In genomic region chr20:35511814-35512420, GRCh38 we compare ENCODE assay signal across 9 cellular contexts. TPM values are rescaled to one million over a fixed set of nuclear protein-coding genes. Genes with fewer than 3 reads are reported as not detected.
DNase-seq lines count a peak whose midpoint lies in the region; ATAC-seq, FAIRE-seq and TF ChIP-seq lines count a peak whose summit lies in the region.
"Had no signal": no experiment of that assay in that cellular context is flagged by ENCODE, and none has a peak within 500 bp of the region (broad histone marks: within the 10 kb centered on the region; RNA-seq: fewer than 3 reads in every experiment).

No MANE protein-coding gene starts in this region.

- H3K36me3 ChIP-seq in CD4-positive, CD25-positive, alpha-beta regulatory T cell (ENCODE audit: control insufficient read depth, insufficient read depth, low read length) = peaks cover 80% of the 10 kb centered on the region
- peaks cover 42% of the 10 kb centered on the region for H3K36me3 ChIP-seq in left ventricle myocardium inferior

- H3K4me3 ChIP-seq in CD4-positive, CD25-positive, alpha-beta regulatory T cell (ENCODE audit: low read depth, low read length) = no peak overlapping the region
- no peak overlapping the region for H3K4me3 ChIP-seq in left ventricle myocardium inferior

- FAIRE-seq in TTC549 (lab: Jason Lieb, UNC) = peak; percentile 74

- H3K9me3 ChIP-seq in CD4-positive, CD25-positive, alpha-beta regulatory T cell (ENCODE audit: control insufficient read depth in 2 of 2, low read length in 2 of 2) = no peaks in the 10 kb centered on the region
- no peaks in the 10 kb centered on the region for H3K9me3 ChIP-seq in left ventricle myocardium inferior (replicated peaks)

- H3K27ac Mint-ChIP-seq in CD4-positive, CD25-positive, alpha-beta regulatory T cell = peak overlapping the region in 2 of 3 donors; percentile 20 to 44
- peak overlapping the region; percentile 56 for H3K27ac Mint-ChIP-seq in stimulated activated naive B cell treated with anti-CD40 and anti-IgM and Interleukin-4, amounts not matched to agents 10 μg/mL and 1 μg/mL and 100 μg/mL, for 72 hours
- H3K27ac Mint-ChIP-seq: memory B cell had no signal

- peaks cover 0 to 2% (median 0%) of the 10 kb centered on the region in 7 donors for H3K9me3 Mint-ChIP-seq in CD4-positive, CD25-positive, alpha-beta regulatory T cell
- H3K9me3 Mint-ChIP-seq in stimulated activated naive B cell treated with anti-CD40 and anti-IgM and Interleukin-4, amounts not matched to agents 10 μg/mL and 1 μg/mL and 100 μg/mL, for 72 hours = no peaks in the 10 kb centered on the region
- H3K9me3 Mint-ChIP-seq: memory B cell had no signal

- peak; percentile 68 for TF ChIP-seq CTCF in left ventricle myocardium inferior (IDR thresholded peaks at IDR 0.05; ENCODE audit: borderline replicate concordance)

- no peaks in the 10 kb centered on the region for H3K27me3 ChIP-seq in CD4-positive, CD25-positive, alpha-beta regulatory T cell (ENCODE audit: control insufficient read depth, insufficient read depth, low read length)
- H3K27me3 ChIP-seq in left ventricle myocardium inferior (ENCODE audit: low read depth) = no peaks in the 10 kb centered on the region

- H3K4me1 Mint-ChIP-seq in CD4-positive, CD25-positive, alpha-beta regulatory T cell = peaks cover 0 to 4% (median 3%) of the 10 kb centered on the region in 4 donors
- peaks cover 15 to 16% of the 10 kb centered on the region in 2 donors for H3K4me1 Mint-ChIP-seq in stimulated activated naive B cell treated with anti-CD40 and anti-IgM and Interleukin-4, amounts not matched to agents 10 μg/mL and 1 μg/mL and 100 μg/mL, for 72 hours

- intact Hi-C loops in left ventricle myocardium inferior (cut with micrococcal nuclease) = no loop called here

- H3K27ac ChIP-seq in CD4-positive, CD25-positive, alpha-beta regulatory T cell (ENCODE audit: insufficient read depth, low read length, poor library complexity, severe bottlenecking) = no peak overlapping the region
- no peak overlapping the region for H3K27ac ChIP-seq in left ventricle myocardium inferior (replicated peaks)

- no peak overlapping the region for H3K4me3 Mint-ChIP-seq in CD4-positive, CD25-positive, alpha-beta regulatory T cell
- no peak overlapping the region for H3K4me3 Mint-ChIP-seq in stimulated activated naive B cell treated with anti-CD40 and anti-IgM and Interleukin-4, amounts not matched to agents 10 μg/mL and 1 μg/mL and 100 μg/mL, for 72 hours
- H3K4me3 Mint-ChIP-seq: memory B cell had no signal

- ATAC-seq in CD4-positive, CD25-positive, alpha-beta regulatory T cell (ENCODE audit: low read depth in 2 of 2) = no peak
- ATAC-seq in stimulated activated naive B cell treated with anti-CD40 and anti-IgM and Interleukin-4, amounts not matched to agents 10 μg/mL and 1 μg/mL and 100 μg/mL, for 72 hours (replicated peaks) = no peak
- ATAC-seq in HG03135 (IDR thresholded peaks at IDR 0.05; ENCODE audit: unreplicated experiment) (no peak), HG03565 (IDR thresholded peaks at IDR 0.05; ENCODE audit: unreplicated experiment) (no peak), GM21576 (IDR thresholded peaks at IDR 0.05; ENCODE audit: unreplicated experiment) (no peak)

- H3K27me3 Mint-ChIP-seq in CD4-positive, CD25-positive, alpha-beta regulatory T cell = no peaks in the 10 kb centered on the region
- no peaks in the 10 kb centered on the region for H3K27me3 Mint-ChIP-seq in stimulated activated naive B cell treated with anti-CD40 and anti-IgM and Interleukin-4, amounts not matched to agents 10 μg/mL and 1 μg/mL and 100 μg/mL, for 72 hours
- H3K27me3 Mint-ChIP-seq: memory B cell had no signal

- no peak for DNase-seq in CD4-positive, CD25-positive, alpha-beta regulatory T cell
- peak; percentile 37 for DNase-seq in HT1080 (ENCODE audit: low read depth)
- DNase-seq in left ventricle myocardium inferior = no peak
- no peak for DNase-seq in stimulated activated naive B cell treated with anti-CD40 and anti-IgM and Interleukin-4, amounts not matched to agents 10 μg/mL and 1 μg/mL and 100 μg/mL, for 72 hours

- H3K36me3 Mint-ChIP-seq in CD4-positive, CD25-positive, alpha-beta regulatory T cell = peaks cover 46% of the 10 kb centered on the region
- H3K36me3 Mint-ChIP-seq in stimulated activated naive B cell treated with anti-CD40 and anti-IgM and Interleukin-4, amounts not matched to agents 10 μg/mL and 1 μg/mL and 100 μg/mL, for 72 hours = peaks cover 42% of the 10 kb centered on the region in 2 donors

- H3K4me1 ChIP-seq in CD4-positive, CD25-positive, alpha-beta regulatory T cell (ENCODE audit: control insufficient read depth, insufficient read depth, low read length, poor library complexity, severe bottlenecking) = no peaks in the 10 kb centered on the region
- H3K4me1 ChIP-seq in left ventricle myocardium inferior = peaks cover 11% of the 10 kb centered on the region

RNA-seq across cellular contexts. Expression of gene C20orf173, which starts 17.5 kb away (rescaled TPM):
- not detected for total RNA-seq in CD4-positive, CD25-positive, alpha-beta regulatory T cell
- not detected for polyA plus RNA-seq in CD4-positive, CD25-positive, alpha-beta regulatory T cell
- total RNA-seq in HT1080 (2014; rRNA removed; shearing (Covaris generic)) = not detected in 2 replicates
- not detected in 2 replicates for polyA plus RNA-seq in HT1080 (2015; cell fraction: cytosol; rRNA removed)
- not detected in 2 replicates for polyA plus RNA-seq in HT1080 (2015; cell fraction: nucleus; rRNA removed)
- total RNA-seq in left ventricle myocardium inferior = not detected

RNA-seq across cellular contexts. Expression of gene ERGIC3, which starts 30.0 kb away (rescaled TPM):
- total RNA-seq in CD4-positive, CD25-positive, alpha-beta regulatory T cell = 132 TPM
- 100 to 1,000 TPM; 121 to 138 (median 131) TPM for polyA plus RNA-seq in CD4-positive, CD25-positive, alpha-beta regulatory T cell
- 167 and 169 TPM in 2 replicates for total RNA-seq in HT1080 (2014; rRNA removed; shearing (Covaris generic))
- 192 and 223 TPM in 2 replicates for polyA plus RNA-seq in HT1080 (2015; cell fraction: cytosol; rRNA removed)
- 185 and 196 TPM in 2 replicates for polyA plus RNA-seq in HT1080 (2015; cell fraction: nucleus; rRNA removed)
- total RNA-seq in left ventricle myocardium inferior = 103 TPM

RNA-seq across cellular contexts. Expression of gene CEP250, which starts 56.5 kb away (rescaled TPM):
- total RNA-seq in CD4-positive, CD25-positive, alpha-beta regulatory T cell = 64.1 TPM
- polyA plus RNA-seq in CD4-positive, CD25-positive, alpha-beta regulatory T cell = 1 to 10 TPM; 4.7 to 5.3 (median 4.9) TPM
- 45.9 and 51.7 TPM in 2 replicates for total RNA-seq in HT1080 (2014; rRNA removed; shearing (Covaris generic))
- polyA plus RNA-seq in HT1080 (2015; cell fraction: cytosol; rRNA removed) = 13.9 and 18.0 TPM in 2 replicates
- polyA plus RNA-seq in HT1080 (2015; cell fraction: nucleus; rRNA removed) = 46.5 and 55.7 TPM in 2 replicates
- 15.3 TPM for total RNA-seq in left ventricle myocardium inferior
